8 cellular contexts compared by ENCODE assay signal in the genomic region with DNA sequence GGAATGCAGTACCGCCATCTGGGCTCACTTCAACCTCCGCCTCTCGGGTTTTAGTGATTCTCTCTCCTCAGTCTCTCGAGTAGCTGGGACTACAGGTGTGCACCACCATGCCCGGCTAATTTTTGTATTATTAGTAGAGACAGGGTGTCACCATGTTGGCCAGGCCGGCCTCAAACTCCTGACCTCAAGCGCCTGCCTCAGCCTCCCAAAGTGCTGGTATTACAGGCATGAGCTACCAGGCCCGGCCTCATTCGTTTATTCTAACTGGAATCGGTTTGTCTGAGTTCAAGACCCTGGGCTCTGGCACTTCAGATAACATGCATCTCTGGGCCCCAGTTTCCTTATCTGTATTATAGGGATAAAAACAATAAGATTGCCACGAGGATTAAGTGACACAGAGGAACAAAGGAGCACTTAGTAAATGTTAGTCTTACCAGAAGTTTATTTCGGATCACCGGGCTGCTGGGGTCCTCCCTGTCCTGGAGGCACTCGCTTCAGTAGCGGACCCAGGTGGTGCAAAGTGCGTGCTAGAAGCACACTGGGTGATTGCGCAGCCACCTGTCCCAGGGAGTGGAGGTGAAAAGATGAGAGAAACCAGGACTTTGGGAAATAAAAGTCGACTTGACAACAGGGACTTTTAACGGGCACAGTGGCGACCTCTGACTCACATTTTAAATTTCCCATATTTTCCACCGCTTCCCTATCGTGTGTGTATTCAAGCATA. TPM values are rescaled to one million over a fixed set of nuclear protein-coding genes. Genes with fewer than 3 reads are reported as not detected.
DNase-seq lines count a peak whose midpoint lies in the region; ATAC-seq and TF ChIP-seq lines count a peak whose summit lies in the region.

No MANE protein-coding gene starts in this region.

- peak overlapping the region; percentile 87 to 99 (median 91) for H3K4me3 Mint-ChIP-seq in IgD-negative memory B cell
- peak overlapping the region; percentile 88 to 97 (median 94) for H3K4me3 Mint-ChIP-seq in brain

- no peaks in the 10 kb centered on the region for H3K36me3 Mint-ChIP-seq in IgD-negative memory B cell
- no peaks in the 10 kb centered on the region for H3K36me3 Mint-ChIP-seq in brain

- no peak for TF ChIP-seq EP300 in suprapubic skin (IDR thresholded peaks at IDR 0.05)

- ATAC-seq in left lobe of liver (peak; percentile 62), HG03460 (IDR thresholded peaks at IDR 0.05; ENCODE audit: unreplicated experiment) (no peak), HG02885 (IDR thresholded peaks at IDR 0.05; ENCODE audit: poor library complexity, unreplicated experiment) (no peak), HG03139 (IDR thresholded peaks at IDR 0.05; ENCODE audit: unreplicated experiment) (no peak)

- H3K9me3 Mint-ChIP-seq in IgD-negative memory B cell = no peaks in the 10 kb centered on the region
- no peaks in the 10 kb centered on the region for H3K9me3 Mint-ChIP-seq in brain

- no peak for TF ChIP-seq POLR2A in suprapubic skin (IDR thresholded peaks at IDR 0.05)

- H3K27ac Mint-ChIP-seq in IgD-negative memory B cell = peak overlapping the region in 1 of 3 donors; percentile 39
- H3K27ac Mint-ChIP-seq in brain = peak overlapping the region in 3 of 5 experiments; percentile 54 to 87 (median 72)

- H3K27me3 Mint-ChIP-seq in IgD-negative memory B cell (peaks cover 3% of the 10 kb centered on the region), brain (peaks cover 19% of the 10 kb centered on the region)

- WGBS in suprapubic skin = 43% methylated on average over 22 of the region's 22 CpGs

- no peaks in the 10 kb centered on the region for H3K36me3 ChIP-seq in suprapubic skin

- H3K9me3 ChIP-seq in suprapubic skin = no peaks in the 10 kb centered on the region

- H3K4me1 Mint-ChIP-seq in IgD-negative memory B cell (peaks cover 8 to 12% (median 12%) of the 10 kb centered on the region in 3 donors), brain (peaks cover 17% of the 10 kb centered on the region)

- H3K27ac ChIP-seq in suprapubic skin = peak overlapping the region; percentile 76

- peak overlapping the region; percentile 69 for H3K4me3 ChIP-seq in suprapubic skin

- no peaks in the 10 kb centered on the region for H3K27me3 ChIP-seq in suprapubic skin

- TF ChIP-seq CTCF in brain (conservative IDR thresholded peaks at IDR 0.05) (no peak), suprapubic skin (IDR thresholded peaks at IDR 0.05) (no peak)

- peak; percentile 10 for DNase-seq in A172 (ENCODE audit: low spot score)
- DNase-seq in left lobe of liver (ENCODE audit: low spot score) = peak; percentile 70
- no peak for DNase-seq in suprapubic skin (ENCODE audit: low spot score in 2 of 2)

- H3K4me1 ChIP-seq in suprapubic skin = peaks cover 35% of the 10 kb centered on the region

RNA-seq across cellular contexts. Expression of a gene that starts 37.5 kb away (rescaled TPM):
- 3.2 and 5.7 TPM in 2 replicates for total RNA-seq in A172 (2014; rRNA removed; shearing (Covaris generic))
- 2.4 TPM for polyA plus RNA-seq in IgD-negative memory B cell
- 5.2 TPM for polyA plus RNA-seq in brain (ENCODE audit: insufficient read depth, low read depth, low replicate concordance)
- 232 TPM for total RNA-seq in left lobe of liver
- total RNA-seq in suprapubic skin = 10 to 100 TPM; 19.2 to 90.8 (median 56.9) TPM

RNA-seq across cellular contexts. Expression of a gene that starts 56.5 kb away (rescaled TPM):
- total RNA-seq in A172 (2014; rRNA removed; shearing (Covaris generic)) = 60.1 and 112 TPM in 2 replicates
- polyA plus RNA-seq in IgD-negative memory B cell (24.6 TPM), brain (ENCODE audit: insufficient read depth, low read depth, low replicate concordance) (68.8 TPM)
- total RNA-seq in left lobe of liver (17.2 TPM), suprapubic skin (10 to 100 TPM; 17.9 to 43.9 (median 40.0) TPM)

Comparison
In these comparisons a context has a peak if more than half of its experiments do, and no peak if none do; other contexts are left out.
1. DNase-seq: peak in A172 (single experiment) and left lobe of liver (single experiment); none in suprapubic skin (0 of 2).